ENCODE assay signal across 1 cellular context in genomic region chr16:89573826-89574680, GRCh38.
TF ChIP-seq lines count a peak whose summit lies in the region.

No MANE protein-coding gene starts in this region.

TF ChIP-seq in K562, 482 proteins besides CTCF, POLR2A, EP300 and RAD21:
- TF ChIP-seq KAT7 (CRISPR knock-in tag; IDR thresholded peaks at IDR 0.05; ENCODE audit: borderline replicate concordance) (0 out of 2 replicates have a peak, but pooled peaks have one; percentile 41), ZBTB1 (CRISPR knock-in tag; IDR thresholded peaks at IDR 0.05; ENCODE audit: borderline replicate concordance, low read depth) (peak; percentile 78; the same call in 1 of the 2 replicates), RUNX1 (IDR thresholded peaks at IDR 0.05; ENCODE audit: low read depth) (0 out of 2 replicates have a peak, but pooled peaks have one; percentile 16), ZNF395 (CRISPR knock-in tag; IDR thresholded peaks at IDR 0.05) (peak; percentile 5; the same call in 1 of the 2 replicates), DMBX1 (CRISPR knock-in tag; IDR thresholded peaks at IDR 0.05; ENCODE audit: borderline replicate concordance) (no peak), PHF20 (IDR thresholded peaks at IDR 0.05; ENCODE audit: partially characterized antibody) (peak; percentile 53), HDGF (IDR thresholded peaks at IDR 0.05) (0 out of 2 replicates have a peak, but pooled peaks have one; percentile 55), ZNF282 (CRISPR knock-in tag; IDR thresholded peaks at IDR 0.05) (0 out of 2 replicates have a peak, but pooled peaks have one; percentile 76), HMGN3 (IDR thresholded peaks at IDR 0.05; ENCODE audit: borderline replicate concordance, extremely low read depth, insufficient read length, low read depth, low read length) (peak; percentile 61), BRCA1 (IDR thresholded peaks at IDR 0.05) (no peak), BRCA1 (CRISPR knock-in tag; IDR thresholded peaks at IDR 0.05) (0 out of 2 replicates have a peak, but pooled peaks have one; percentile 18)
- TF ChIP-seq, protein P1, sequence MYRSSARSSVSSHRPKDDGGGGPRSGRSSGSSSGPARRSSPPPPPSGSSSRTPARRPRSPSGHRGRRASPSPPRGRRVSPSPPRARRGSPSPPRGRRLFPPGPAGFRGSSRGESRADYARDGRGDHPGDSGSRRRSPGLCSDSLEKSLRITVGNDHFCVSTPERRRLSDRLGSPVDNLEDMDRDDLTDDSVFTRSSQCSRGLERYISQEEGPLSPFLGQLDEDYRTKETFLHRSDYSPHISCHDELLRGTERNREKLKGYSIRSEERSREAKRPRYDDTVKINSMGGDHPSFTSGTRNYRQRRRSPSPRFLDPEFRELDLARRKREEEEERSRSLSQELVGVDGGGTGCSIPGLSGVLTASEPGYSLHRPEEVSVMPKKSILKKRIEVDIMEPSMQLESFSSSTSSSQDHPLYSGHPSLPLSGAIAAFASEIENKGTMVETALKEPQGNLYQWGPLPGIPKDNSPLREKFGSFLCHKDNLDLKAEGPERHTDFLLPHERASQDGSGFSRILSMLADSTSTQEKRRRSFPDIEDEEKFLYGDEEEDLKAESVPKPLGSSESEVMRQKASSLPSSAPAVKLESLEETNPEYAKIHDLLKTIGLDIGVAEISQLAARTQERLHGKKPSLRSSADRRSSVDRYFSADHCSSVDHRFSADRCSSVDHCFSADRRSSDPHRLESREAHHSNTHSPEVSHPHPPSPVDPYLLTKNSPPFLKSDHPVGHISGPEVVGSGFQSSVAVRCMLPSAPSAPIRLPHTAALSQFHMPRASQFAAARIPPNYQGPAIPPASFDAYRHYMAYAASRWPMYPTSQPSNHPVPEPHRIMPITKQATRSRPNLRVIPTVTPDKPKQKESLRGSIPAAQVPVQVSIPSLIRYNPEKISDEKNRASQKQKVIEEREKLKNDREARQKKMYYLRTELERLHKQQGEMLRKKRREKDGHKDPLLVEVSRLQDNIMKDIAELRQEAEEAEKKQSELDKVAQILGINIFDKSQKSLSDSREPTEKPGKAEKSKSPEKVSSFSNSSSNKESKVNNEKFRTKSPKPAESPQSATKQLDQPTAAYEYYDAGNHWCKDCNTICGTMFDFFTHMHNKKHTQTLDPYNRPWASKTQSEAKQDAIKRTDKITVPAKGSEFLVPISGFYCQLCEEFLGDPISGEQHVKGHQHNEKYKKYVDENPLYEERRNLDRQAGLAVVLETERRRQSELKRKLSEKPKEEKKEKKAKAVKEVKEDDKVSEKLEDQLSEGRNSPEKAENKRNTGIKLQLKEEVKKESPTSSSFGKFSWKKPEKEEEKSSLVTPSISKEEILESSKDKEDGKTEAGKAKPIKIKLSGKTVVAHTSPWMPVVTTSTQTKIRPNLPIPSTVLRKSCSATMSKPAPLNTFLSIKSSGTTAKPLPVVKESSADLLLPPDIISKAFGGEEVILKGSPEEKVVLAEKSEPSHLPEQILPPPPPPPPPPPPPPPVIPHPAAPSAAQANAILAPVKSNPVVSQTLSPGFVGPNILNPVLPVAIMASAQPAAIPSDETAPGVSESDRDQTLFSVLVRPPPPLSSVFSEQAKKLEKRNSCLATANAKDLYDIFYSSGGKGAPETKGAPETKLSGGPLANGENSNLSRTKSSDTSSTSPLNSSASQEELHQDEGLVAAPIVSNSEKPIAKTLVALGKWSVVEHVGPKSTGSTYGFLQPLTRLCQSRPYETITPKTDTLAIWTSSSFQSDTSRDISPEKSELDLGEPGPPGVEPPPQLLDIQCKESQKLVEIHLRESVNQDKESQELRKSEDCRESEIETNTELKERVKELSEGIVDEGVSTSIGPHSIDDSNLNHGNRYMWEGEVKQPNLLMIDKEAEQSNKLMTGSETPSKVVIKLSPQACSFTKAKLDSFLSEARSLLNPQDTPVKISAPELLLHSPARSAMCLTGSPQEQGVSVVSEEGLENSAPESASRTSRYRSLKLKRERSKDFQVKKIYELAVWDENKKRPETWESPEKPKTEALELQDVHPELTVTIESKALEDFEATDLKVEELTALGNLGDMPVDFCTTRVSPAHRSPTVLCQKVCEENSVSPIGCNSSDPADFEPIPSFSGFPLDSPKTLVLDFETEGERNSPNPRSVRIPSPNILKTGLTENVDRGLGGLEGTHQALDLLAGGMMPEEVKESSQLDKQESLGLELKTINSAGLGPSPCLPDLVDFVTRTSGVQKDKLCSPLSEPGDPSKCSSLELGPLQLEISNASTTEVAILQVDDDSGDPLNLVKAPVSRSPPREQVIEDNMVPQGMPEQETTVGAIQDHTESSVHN (IDR thresholded peaks at IDR 0.05; ENCODE audit: borderline replicate concordance in 1 of 2, low read depth in 1 of 2): no peak
- TF ChIP-seq, protein P2, sequence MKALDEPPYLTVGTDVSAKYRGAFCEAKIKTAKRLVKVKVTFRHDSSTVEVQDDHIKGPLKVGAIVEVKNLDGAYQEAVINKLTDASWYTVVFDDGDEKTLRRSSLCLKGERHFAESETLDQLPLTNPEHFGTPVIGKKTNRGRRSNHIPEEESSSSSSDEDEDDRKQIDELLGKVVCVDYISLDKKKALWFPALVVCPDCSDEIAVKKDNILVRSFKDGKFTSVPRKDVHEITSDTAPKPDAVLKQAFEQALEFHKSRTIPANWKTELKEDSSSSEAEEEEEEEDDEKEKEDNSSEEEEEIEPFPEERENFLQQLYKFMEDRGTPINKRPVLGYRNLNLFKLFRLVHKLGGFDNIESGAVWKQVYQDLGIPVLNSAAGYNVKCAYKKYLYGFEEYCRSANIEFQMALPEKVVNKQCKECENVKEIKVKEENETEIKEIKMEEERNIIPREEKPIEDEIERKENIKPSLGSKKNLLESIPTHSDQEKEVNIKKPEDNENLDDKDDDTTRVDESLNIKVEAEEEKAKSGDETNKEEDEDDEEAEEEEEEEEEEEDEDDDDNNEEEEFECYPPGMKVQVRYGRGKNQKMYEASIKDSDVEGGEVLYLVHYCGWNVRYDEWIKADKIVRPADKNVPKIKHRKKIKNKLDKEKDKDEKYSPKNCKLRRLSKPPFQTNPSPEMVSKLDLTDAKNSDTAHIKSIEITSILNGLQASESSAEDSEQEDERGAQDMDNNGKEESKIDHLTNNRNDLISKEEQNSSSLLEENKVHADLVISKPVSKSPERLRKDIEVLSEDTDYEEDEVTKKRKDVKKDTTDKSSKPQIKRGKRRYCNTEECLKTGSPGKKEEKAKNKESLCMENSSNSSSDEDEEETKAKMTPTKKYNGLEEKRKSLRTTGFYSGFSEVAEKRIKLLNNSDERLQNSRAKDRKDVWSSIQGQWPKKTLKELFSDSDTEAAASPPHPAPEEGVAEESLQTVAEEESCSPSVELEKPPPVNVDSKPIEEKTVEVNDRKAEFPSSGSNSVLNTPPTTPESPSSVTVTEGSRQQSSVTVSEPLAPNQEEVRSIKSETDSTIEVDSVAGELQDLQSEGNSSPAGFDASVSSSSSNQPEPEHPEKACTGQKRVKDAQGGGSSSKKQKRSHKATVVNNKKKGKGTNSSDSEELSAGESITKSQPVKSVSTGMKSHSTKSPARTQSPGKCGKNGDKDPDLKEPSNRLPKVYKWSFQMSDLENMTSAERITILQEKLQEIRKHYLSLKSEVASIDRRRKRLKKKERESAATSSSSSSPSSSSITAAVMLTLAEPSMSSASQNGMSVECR (CRISPR knock-in tag; IDR thresholded peaks at IDR 0.05): no peak
